ENCODE assay signal across 16 cellular contexts in genomic region chr18:493974-494601, GRCh38. TPM values are rescaled to one million over a fixed set of nuclear protein-coding genes. Genes with fewer than 3 reads are reported as not detected.
A peak's percentile ranks its signal among the peaks of the same experiment; 100 is the strongest.
DNase-seq lines count a peak whose midpoint lies in the region; ATAC-seq and TF ChIP-seq lines count a peak whose summit lies in the region.
"Had no signal": no experiment of that assay in that cellular context is flagged by ENCODE, and none has a peak within 500 bp of the region (broad histone marks: within the 10 kb centered on the region; RNA-seq: fewer than 3 reads in every experiment).

No MANE protein-coding gene starts in this region.

- H3K9me3 ChIP-seq in endodermal cell (ENCODE audit: control insufficient read depth, low read length): no peaks in the 10 kb centered on the region
- no peaks in the 10 kb centered on the region for H3K9me3 ChIP-seq in gastroesophageal sphincter
- H3K9me3 ChIP-seq in body of pancreas: no peaks in the 10 kb centered on the region
- H3K9me3 ChIP-seq: BLaER1 treated with 17β-estradiol and CSF1 and Interleukin-3, amounts not matched to agents 10 nM and 100 nM had no signal

- peaks cover 9% of the 10 kb centered on the region for H3K27me3 Mint-ChIP-seq in endodermal cell (ENCODE audit: insufficient read depth)

- H3K27ac ChIP-seq in endodermal cell (ENCODE audit: low read depth, low read length) (no peak overlapping the region), gastroesophageal sphincter (peak overlapping the region; percentile 5 to 82 (median 48)), body of pancreas (no peak overlapping the region)
- H3K27ac ChIP-seq: SK-N-MC had no signal

- ATAC-seq in gastroesophageal sphincter (no peak), sciatic nerve (peak; percentile 66), GM18870 (IDR thresholded peaks at IDR 0.05; ENCODE audit: unreplicated experiment) (no peak), body of pancreas (no peak), HG03280 (IDR thresholded peaks at IDR 0.05; ENCODE audit: unreplicated experiment) (no peak)
- ATAC-seq: CD8-positive, alpha-beta T cell; HepG2 had no signal

- TF ChIP-seq CTCF in endodermal cell (conservative IDR thresholded peaks at IDR 0.05) (no peak), gastroesophageal sphincter (IDR thresholded peaks at IDR 0.05) (no peak), body of pancreas (IDR thresholded peaks at IDR 0.05) (no peak)

- TF ChIP-seq EP300 in gastroesophageal sphincter (IDR thresholded peaks at IDR 0.05): no peak

- no peak overlapping the region for H3K9ac ChIP-seq in endodermal cell (ENCODE audit: extremely low read depth, low read length, poor library complexity, severe bottlenecking)

- peak overlapping the region; percentile 22 for H3K4me3 Mint-ChIP-seq in endodermal cell
- H3K4me3 Mint-ChIP-seq: CD8-positive, alpha-beta T cell had no signal

- peak; percentile 41 for DNase-seq in HCEC 1CT
- DNase-seq in endodermal cell: no peak
- no peak for DNase-seq in sciatic nerve (ENCODE audit: low spot score)
- no peak for DNase-seq in body of pancreas
- DNase-seq: CD8-positive, alpha-beta T cell; DMS53; NCI-H1417 treated with DMSO at 0.1 percent for 48 hours; NCI-H2081; NCI-H510A; SHP77 had no signal

- H3K4me3 ChIP-seq in endodermal cell (ENCODE audit: low read length) (peak overlapping the region; percentile 67), gastroesophageal sphincter (no peak overlapping the region), body of pancreas (no peak overlapping the region)
- H3K4me3 ChIP-seq: BLaER1 treated with 17β-estradiol and CSF1 and Interleukin-3, amounts not matched to agents 10 nM and 100 nM; SK-N-MC had no signal

- H3K4me1 Mint-ChIP-seq in endodermal cell: peaks cover 56% of the 10 kb centered on the region

- WGBS in endodermal cell (ENCODE audit: insufficient coverage in 1 of 2, insufficient read length in 1 of 2), 2 experiments: 53 to 88% methylated on average over 1 to 3 of the region's 3 CpGs
- 36 to 44% methylated on average over 3 of the region's 3 CpGs for WGBS in gastroesophageal sphincter (ENCODE audit: low coverage in 1 of 2), 2 donors
- 47 to 56% methylated on average over 3 of the region's 3 CpGs for WGBS in body of pancreas, 2 donors

- H3K36me3 ChIP-seq in endodermal cell (ENCODE audit: control insufficient read depth, insufficient read depth, low read length) (peaks cover 31% of the 10 kb centered on the region), gastroesophageal sphincter (no peaks in the 10 kb centered on the region), body of pancreas (replicated peaks in 1 of 2; ENCODE audit: insufficient read depth in 1 of 2, low read depth in 2 of 2) (no peaks in the 10 kb centered on the region)

- no peaks in the 10 kb centered on the region for H3K9me3 Mint-ChIP-seq in endodermal cell
- H3K9me3 Mint-ChIP-seq: CD8-positive, alpha-beta T cell had no signal

- intact Hi-C loops in sciatic nerve (cut with DNase I): no loop called here
- intact Hi-C loops in body of pancreas (cut with DNase I): no loop called here

- H3K27me3 ChIP-seq in endodermal cell (ENCODE audit: control insufficient read depth, insufficient read depth, low read length, poor library complexity, severe bottlenecking): no peaks in the 10 kb centered on the region
- H3K27me3 ChIP-seq in gastroesophageal sphincter: no peaks in the 10 kb centered on the region
- H3K27me3 ChIP-seq in body of pancreas: peaks cover 0 to 5% of the 10 kb centered on the region in 2 donors

- no peak for TF ChIP-seq POLR2A in gastroesophageal sphincter (IDR thresholded peaks at IDR 0.05)
- no peak for TF ChIP-seq POLR2A in body of pancreas (IDR thresholded peaks at IDR 0.05)

- peak overlapping the region; percentile 72 for H3K27ac Mint-ChIP-seq in endodermal cell
- H3K27ac Mint-ChIP-seq: CD8-positive, alpha-beta T cell had no signal

- H3K4me1 ChIP-seq in endodermal cell (ENCODE audit: control insufficient read depth, insufficient read depth, low read length) (peaks cover 36% of the 10 kb centered on the region), gastroesophageal sphincter (peaks cover 5 to 97% (median 15%) of the 10 kb centered on the region in 3 donors), body of pancreas (peaks cover under 1% of the 10 kb centered on the region)

- H3K36me3 Mint-ChIP-seq in endodermal cell (ENCODE audit: low read depth): peaks cover 5% of the 10 kb centered on the region
- H3K36me3 Mint-ChIP-seq: CD8-positive, alpha-beta T cell had no signal

RNA-seq across cellular contexts. Expression of gene COLEC12, which starts 6.4 kb away (rescaled TPM):
- total RNA-seq in endodermal cell (100 to 1,000 TPM; 123 TPM), gastroesophageal sphincter (10 to 100 TPM; 21.2 to 40.1 (median 37.1) TPM), sciatic nerve (19.3 TPM), body of pancreas (1 to 10 TPM; 3.6 to 4.2 TPM)
- polyA plus RNA-seq in endodermal cell (2013, experiment 1 of 2): 31.1 TPM
- 38.5 TPM for polyA plus RNA-seq in endodermal cell (2013, experiment 2 of 2)
- total RNA-seq: CD8-positive, alpha-beta T cell had no signal

Comparison
In these comparisons a context has a peak if more than half of its experiments do, and no peak if none do; other contexts are left out.
1. H3K27ac ChIP-seq: peak in gastroesophageal sphincter (4 of 4); none in endodermal cell (single experiment) and body of pancreas (0 of 4).